8 cellular contexts compared by ENCODE assay signal in genomic region chr13:49996951-49997895, GRCh38. TPM values are rescaled to one million over a fixed set of nuclear protein-coding genes. Genes with fewer than 3 reads are reported as not detected.
DNase-seq lines count a peak whose midpoint lies in the region; FAIRE-seq and TF ChIP-seq lines count a peak whose summit lies in the region.

TRIM13 (plus strand) TSS chr13:49997042; CDS start chr13:50011941, 14,899 bp downstream.

- H3K27ac ChIP-seq in SJSA1 = peak within 1 kb of the TSS; percentile 99
- H3K27ac ChIP-seq in neutrophil = peak within 1 kb of the TSS; percentile 95
- H3K27ac ChIP-seq in substantia nigra (ENCODE audit: low read depth, low read length, poor library complexity, severe bottlenecking) = peak within 1 kb of the TSS; percentile 98

- H3K27me3 ChIP-seq in SJSA1 (replicated peaks) = no peaks in the 10 kb centered on the region
- no peaks in the 10 kb centered on the region for H3K27me3 ChIP-seq in neutrophil

- DNase-seq in H54 (ENCODE audit: insufficient read length, low spot score) (peak; percentile 43), LoVo (ENCODE audit: low spot score) (peak; percentile 89), SJSA1 (ENCODE audit: low read depth in 1 of 2, low spot score in 2 of 2) (peak; percentile 82 to 93), foreskin melanocyte (peak; percentile 81), substantia nigra (lab: John Stamatoyannopoulos, UW) (peak; percentile 52 to 97 (median 89))
- peak; percentile 85 for DNase-seq in activated naive CD4-positive, alpha-beta T cell treated with Interleukin-2 at 50 U/mL for 16 hours

- H3K36me3 ChIP-seq in SJSA1 (peaks cover 51% of the 10 kb centered on the region), neutrophil (peaks cover 16% of the 10 kb centered on the region)

- TF ChIP-seq POLR2A in H54 (IDR thresholded peaks at IDR 0.05; ENCODE audit: low read depth, low read length) = peak; percentile 46

- peak; percentile 58 for FAIRE-seq in G401.6 (lab: Jason Lieb, UNC)
- FAIRE-seq in H54 (lab: Jason Lieb, UNC) = no peak

- peak within 1 kb of the TSS; percentile 79 for H3K4me3 ChIP-seq in SJSA1
- H3K4me3 ChIP-seq in neutrophil (ENCODE audit: low read depth in 1 of 2, low read length in 1 of 2) = peak within 1 kb of the TSS; percentile 81 to 97

- peak; percentile 71 for TF ChIP-seq CTCF in neutrophil (IDR thresholded peaks at IDR 0.05)

- H3K9me3 ChIP-seq in SJSA1 (replicated peaks) (no peaks in the 10 kb centered on the region), neutrophil (no peaks in the 10 kb centered on the region)

- peaks cover 14% of the 10 kb centered on the region for H3K4me1 ChIP-seq in SJSA1 (replicated peaks)
- peaks cover 28 to 30% of the 10 kb centered on the region in 2 experiments for H3K4me1 ChIP-seq in neutrophil (ENCODE audit: control insufficient read depth in 1 of 2, insufficient read depth in 1 of 2, low read depth in 1 of 2, low read length in 1 of 2)

RNA-seq across cellular contexts. Expression of gene TRIM13, which starts in this region (rescaled TPM):
- 15.7 and 19.0 TPM in 2 replicates for total RNA-seq in SJSA1 (2014; rRNA removed; shearing (Covaris generic))

Comparison
In these comparisons a context has a peak if more than half of its experiments do, and no peak if none do; other contexts are left out.
1. Peak in every context shown above with its lines: DNase-seq, H3K4me3 ChIP-seq and H3K27ac ChIP-seq.